ENCODE assay signal across 6 cellular contexts in genomic region chr3:168124791-168125190, GRCh38.
"Had no signal": no experiment of that assay in that cellular context is flagged by ENCODE, and none has a peak within 500 bp of the region (broad histone marks: within the 10 kb centered on the region; RNA-seq: fewer than 3 reads in every experiment).

No MANE protein-coding gene starts in this region.

- H2AFZ ChIP-seq: GM23338 had no signal

- ATAC-seq: GM23338, HepG2 had no signal

- DNase-seq: H9, HCEC 1CT, KBM-7 had no signal

- H3K4me2 ChIP-seq: GM23338 had no signal

- H3K4me3 ChIP-seq: GM23338 had no signal

- H3K27ac ChIP-seq: HL-60 had no signal
